In genomic region chr6:44075137-44076015, GRCh38 we compare ENCODE assay signal across 1 cellular context.
TF ChIP-seq lines count a peak whose summit lies in the region.

No MANE protein-coding gene starts in this region.

TF ChIP-seq in HepG2, 621 proteins besides CTCF, POLR2A, EP300 and RAD21 (continued from another document and continues in another):
- no peak for TF ChIP-seq ZNF281 (CRISPR knock-in tag; IDR thresholded peaks at IDR 0.05; ENCODE audit: borderline replicate concordance)
- TF ChIP-seq ZNF264 (CRISPR knock-in tag; IDR thresholded peaks at IDR 0.05): no peak; the same call in 1 of the 2 replicates
- TF ChIP-seq ZNF589 (CRISPR knock-in tag; conservative IDR thresholded peaks at IDR 0.05): no peak; the same call in 1 of the 2 replicates
- TF ChIP-seq ZNF552 (CRISPR knock-in tag; IDR thresholded peaks at IDR 0.05; ENCODE audit: borderline replicate concordance): no peak
- peak; percentile 42; the same call in 1 of the 2 replicates for TF ChIP-seq ZNF563 (CRISPR knock-in tag; IDR thresholded peaks at IDR 0.05)
- TF ChIP-seq STAT5B (CRISPR knock-in tag; IDR thresholded peaks at IDR 0.05): no peak
- TF ChIP-seq CSRNP2 (CRISPR knock-in tag; conservative IDR thresholded peaks at IDR 0.05; ENCODE audit: low read depth): no peak
- TF ChIP-seq MIXL1 (CRISPR knock-in tag; IDR thresholded peaks at IDR 0.05): peak; percentile 85; the same call in 1 of the 2 replicates
- TF ChIP-seq ZNF776 (CRISPR knock-in tag; IDR thresholded peaks at IDR 0.05): peak; percentile 61; the same call in 1 of the 2 replicates
- peak; percentile 96 for TF ChIP-seq ZNF274 (CRISPR knock-in tag; IDR thresholded peaks at IDR 0.05)
- peak; percentile 70; the same call in 1 of the 2 replicates for TF ChIP-seq ZFP37 (CRISPR knock-in tag; IDR thresholded peaks at IDR 0.05; ENCODE audit: borderline replicate concordance)
- no peak for TF ChIP-seq ZEB1 (IDR thresholded peaks at IDR 0.05; ENCODE audit: insufficient replicate concordance, low read depth)
- no peak for TF ChIP-seq RAD51 (IDR thresholded peaks at IDR 0.05; ENCODE audit: borderline replicate concordance)
- no peak for TF ChIP-seq SUZ12 (IDR thresholded peaks at IDR 0.05; ENCODE audit: low read depth, low read length)
- no peak for TF ChIP-seq MBNL3 (CRISPR knock-in tag; conservative IDR thresholded peaks at IDR 0.05)
- peak; percentile 96 for TF ChIP-seq SRSF1 (optimal IDR thresholded peaks at IDR 0.05; ENCODE audit: low read depth, low read length)
- TF ChIP-seq KLF16 (CRISPR knock-in tag; IDR thresholded peaks at IDR 0.05): no peak
- no peak for TF ChIP-seq CEBPB (IDR thresholded peaks at IDR 0.05; ENCODE audit: borderline replicate concordance, low read depth, low read length)
- TF ChIP-seq ARID4A (CRISPR knock-in tag; IDR thresholded peaks at IDR 0.05; ENCODE audit: borderline replicate concordance): peak; percentile 64
- TF ChIP-seq MYNN (CRISPR knock-in tag; IDR thresholded peaks at IDR 0.05; ENCODE audit: low read depth): peak; percentile 66; the same call in 1 of the 2 replicates
- no peak for TF ChIP-seq ZNF83 (CRISPR knock-in tag; IDR thresholded peaks at IDR 0.05; ENCODE audit: borderline replicate concordance)
- peak; percentile 91; the same call in 1 of the 2 replicates for TF ChIP-seq MTF2 (CRISPR knock-in tag; IDR thresholded peaks at IDR 0.05; ENCODE audit: borderline replicate concordance)
- TF ChIP-seq ZNF670 (CRISPR knock-in tag; IDR thresholded peaks at IDR 0.05; ENCODE audit: borderline replicate concordance): 0 out of 2 replicates have a peak, but pooled peaks have one; percentile 12
- TF ChIP-seq, protein P1, sequence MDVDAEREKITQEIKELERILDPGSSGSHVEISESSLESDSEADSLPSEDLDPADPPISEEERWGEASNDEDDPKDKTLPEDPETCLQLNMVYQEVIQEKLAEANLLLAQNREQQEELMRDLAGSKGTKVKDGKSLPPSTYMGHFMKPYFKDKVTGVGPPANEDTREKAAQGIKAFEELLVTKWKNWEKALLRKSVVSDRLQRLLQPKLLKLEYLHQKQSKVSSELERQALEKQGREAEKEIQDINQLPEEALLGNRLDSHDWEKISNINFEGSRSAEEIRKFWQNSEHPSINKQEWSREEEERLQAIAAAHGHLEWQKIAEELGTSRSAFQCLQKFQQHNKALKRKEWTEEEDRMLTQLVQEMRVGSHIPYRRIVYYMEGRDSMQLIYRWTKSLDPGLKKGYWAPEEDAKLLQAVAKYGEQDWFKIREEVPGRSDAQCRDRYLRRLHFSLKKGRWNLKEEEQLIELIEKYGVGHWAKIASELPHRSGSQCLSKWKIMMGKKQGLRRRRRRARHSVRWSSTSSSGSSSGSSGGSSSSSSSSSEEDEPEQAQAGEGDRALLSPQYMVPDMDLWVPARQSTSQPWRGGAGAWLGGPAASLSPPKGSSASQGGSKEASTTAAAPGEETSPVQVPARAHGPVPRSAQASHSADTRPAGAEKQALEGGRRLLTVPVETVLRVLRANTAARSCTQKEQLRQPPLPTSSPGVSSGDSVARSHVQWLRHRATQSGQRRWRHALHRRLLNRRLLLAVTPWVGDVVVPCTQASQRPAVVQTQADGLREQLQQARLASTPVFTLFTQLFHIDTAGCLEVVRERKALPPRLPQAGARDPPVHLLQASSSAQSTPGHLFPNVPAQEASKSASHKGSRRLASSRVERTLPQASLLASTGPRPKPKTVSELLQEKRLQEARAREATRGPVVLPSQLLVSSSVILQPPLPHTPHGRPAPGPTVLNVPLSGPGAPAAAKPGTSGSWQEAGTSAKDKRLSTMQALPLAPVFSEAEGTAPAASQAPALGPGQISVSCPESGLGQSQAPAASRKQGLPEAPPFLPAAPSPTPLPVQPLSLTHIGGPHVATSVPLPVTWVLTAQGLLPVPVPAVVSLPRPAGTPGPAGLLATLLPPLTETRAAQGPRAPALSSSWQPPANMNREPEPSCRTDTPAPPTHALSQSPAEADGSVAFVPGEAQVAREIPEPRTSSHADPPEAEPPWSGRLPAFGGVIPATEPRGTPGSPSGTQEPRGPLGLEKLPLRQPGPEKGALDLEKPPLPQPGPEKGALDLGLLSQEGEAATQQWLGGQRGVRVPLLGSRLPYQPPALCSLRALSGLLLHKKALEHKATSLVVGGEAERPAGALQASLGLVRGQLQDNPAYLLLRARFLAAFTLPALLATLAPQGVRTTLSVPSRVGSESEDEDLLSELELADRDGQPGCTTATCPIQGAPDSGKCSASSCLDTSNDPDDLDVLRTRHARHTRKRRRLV (CRISPR knock-in tag; IDR thresholded peaks at IDR 0.05): no peak
- TF ChIP-seq FOXK2 (IDR thresholded peaks at IDR 0.05): no peak
- no peak for TF ChIP-seq CREB3 (CRISPR knock-in tag; IDR thresholded peaks at IDR 0.05)
- TF ChIP-seq, protein P2, sequence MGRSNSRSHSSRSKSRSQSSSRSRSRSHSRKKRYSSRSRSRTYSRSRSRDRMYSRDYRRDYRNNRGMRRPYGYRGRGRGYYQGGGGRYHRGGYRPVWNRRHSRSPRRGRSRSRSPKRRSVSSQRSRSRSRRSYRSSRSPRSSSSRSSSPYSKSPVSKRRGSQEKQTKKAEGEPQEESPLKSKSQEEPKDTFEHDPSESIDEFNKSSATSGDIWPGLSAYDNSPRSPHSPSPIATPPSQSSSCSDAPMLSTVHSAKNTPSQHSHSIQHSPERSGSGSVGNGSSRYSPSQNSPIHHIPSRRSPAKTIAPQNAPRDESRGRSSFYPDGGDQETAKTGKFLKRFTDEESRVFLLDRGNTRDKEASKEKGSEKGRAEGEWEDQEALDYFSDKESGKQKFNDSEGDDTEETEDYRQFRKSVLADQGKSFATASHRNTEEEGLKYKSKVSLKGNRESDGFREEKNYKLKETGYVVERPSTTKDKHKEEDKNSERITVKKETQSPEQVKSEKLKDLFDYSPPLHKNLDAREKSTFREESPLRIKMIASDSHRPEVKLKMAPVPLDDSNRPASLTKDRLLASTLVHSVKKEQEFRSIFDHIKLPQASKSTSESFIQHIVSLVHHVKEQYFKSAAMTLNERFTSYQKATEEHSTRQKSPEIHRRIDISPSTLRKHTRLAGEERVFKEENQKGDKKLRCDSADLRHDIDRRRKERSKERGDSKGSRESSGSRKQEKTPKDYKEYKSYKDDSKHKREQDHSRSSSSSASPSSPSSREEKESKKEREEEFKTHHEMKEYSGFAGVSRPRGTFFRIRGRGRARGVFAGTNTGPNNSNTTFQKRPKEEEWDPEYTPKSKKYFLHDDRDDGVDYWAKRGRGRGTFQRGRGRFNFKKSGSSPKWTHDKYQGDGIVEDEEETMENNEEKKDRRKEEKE (IDR thresholded peaks at IDR 0.05): no peak
- TF ChIP-seq ZNF879 (CRISPR knock-in tag; IDR thresholded peaks at IDR 0.05): no peak
- no peak for TF ChIP-seq ZNF326 (CRISPR knock-in tag; IDR thresholded peaks at IDR 0.05; ENCODE audit: borderline replicate concordance)
- peak; percentile 68; the same call in 1 of the 2 replicates for TF ChIP-seq TFDP1 (CRISPR knock-in tag; IDR thresholded peaks at IDR 0.05; ENCODE audit: borderline replicate concordance)
- no peak for TF ChIP-seq NONO (IDR thresholded peaks at IDR 0.05)
- peak; percentile 68 for TF ChIP-seq NONO (CRISPR knock-in tag; conservative IDR thresholded peaks at IDR 0.05)
- TF ChIP-seq, protein P3, sequence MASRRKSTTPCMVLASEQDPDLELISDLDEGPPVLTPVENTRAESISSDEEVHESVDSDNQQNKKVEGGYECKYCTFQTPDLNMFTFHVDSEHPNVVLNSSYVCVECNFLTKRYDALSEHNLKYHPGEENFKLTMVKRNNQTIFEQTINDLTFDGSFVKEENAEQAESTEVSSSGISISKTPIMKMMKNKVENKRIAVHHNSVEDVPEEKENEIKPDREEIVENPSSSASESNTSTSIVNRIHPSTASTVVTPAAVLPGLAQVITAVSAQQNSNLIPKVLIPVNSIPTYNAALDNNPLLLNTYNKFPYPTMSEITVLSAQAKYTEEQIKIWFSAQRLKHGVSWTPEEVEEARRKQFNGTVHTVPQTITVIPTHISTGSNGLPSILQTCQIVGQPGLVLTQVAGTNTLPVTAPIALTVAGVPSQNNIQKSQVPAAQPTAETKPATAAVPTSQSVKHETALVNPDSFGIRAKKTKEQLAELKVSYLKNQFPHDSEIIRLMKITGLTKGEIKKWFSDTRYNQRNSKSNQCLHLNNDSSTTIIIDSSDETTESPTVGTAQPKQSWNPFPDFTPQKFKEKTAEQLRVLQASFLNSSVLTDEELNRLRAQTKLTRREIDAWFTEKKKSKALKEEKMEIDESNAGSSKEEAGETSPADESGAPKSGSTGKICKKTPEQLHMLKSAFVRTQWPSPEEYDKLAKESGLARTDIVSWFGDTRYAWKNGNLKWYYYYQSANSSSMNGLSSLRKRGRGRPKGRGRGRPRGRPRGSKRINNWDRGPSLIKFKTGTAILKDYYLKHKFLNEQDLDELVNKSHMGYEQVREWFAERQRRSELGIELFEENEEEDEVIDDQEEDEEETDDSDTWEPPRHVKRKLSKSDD (CRISPR knock-in tag; IDR thresholded peaks at IDR 0.05; ENCODE audit: low read depth): 0 out of 2 replicates have a peak, but pooled peaks have one; percentile 44
- TF ChIP-seq NFKBIZ (CRISPR knock-in tag; IDR thresholded peaks at IDR 0.05): no peak
- TF ChIP-seq ZNF253 (CRISPR knock-in tag; IDR thresholded peaks at IDR 0.05; ENCODE audit: borderline replicate concordance): no peak
